8 cellular contexts compared by ENCODE assay signal in genomic region chr12:120101617-120102016, GRCh38. TPM values are rescaled to one million over a fixed set of nuclear protein-coding genes. Genes with fewer than 3 reads are reported as not detected.
A peak's percentile ranks its signal among the peaks of the same experiment; 100 is the strongest.
DNase-seq lines count a peak whose midpoint lies in the region; TF ChIP-seq lines count a peak whose summit lies in the region.

No MANE protein-coding gene starts in this region.

- H3K27me3 Mint-ChIP-seq in activated naive CD4-positive, alpha-beta T cell treated with anti-CD3 and anti-CD28 coated beads, Interleukin-2, amount 50 U/mL, for 24 hours: no peaks in the 10 kb centered on the region
- H3K27me3 Mint-ChIP-seq in activated T-helper 2 cell treated with anti-CD3 and anti-CD28 coated beads, Interferon-gamma antibody, Interleukin-2, Interleukin-4, amounts not matched to agents 10 μg/mL and 5 μg/mL and 100 μg/mL, durations not matched to agents 14 hours and 24 hours and 36 hours (ENCODE audit: low read depth): no peaks in the 10 kb centered on the region

- no peak overlapping the region for H2BK120ac ChIP-seq in mesenchymal stem cell (ENCODE audit: low read depth, low read length)

- no peak overlapping the region for H3K18ac ChIP-seq in mesenchymal stem cell (ENCODE audit: low read depth in 1 of 2, low read length in 2 of 2)

- peaks cover 66 to 83% of the 10 kb centered on the region in 2 experiments for H3K36me3 ChIP-seq in mesenchymal stem cell (ENCODE audit: control insufficient read depth in 1 of 2, insufficient read depth in 2 of 2, low read depth in 1 of 2, low read length in 2 of 2)
- peaks cover 0 to 89% (median 11%) of the 10 kb centered on the region in 3 donors for H3K36me3 ChIP-seq in tibial nerve

- H3K27ac Mint-ChIP-seq in activated naive CD4-positive, alpha-beta T cell treated with anti-CD3 and anti-CD28 coated beads, Interleukin-2, amount 50 U/mL, for 24 hours: peak overlapping the region; percentile 75
- peak overlapping the region; percentile 57 for H3K27ac Mint-ChIP-seq in activated T-helper 2 cell treated with anti-CD3 and anti-CD28 coated beads, Interferon-gamma antibody, Interleukin-2, Interleukin-4, amounts not matched to agents 10 μg/mL and 5 μg/mL and 100 μg/mL, durations not matched to agents 14 hours and 24 hours and 36 hours

- H3K4me1 Mint-ChIP-seq in activated naive CD4-positive, alpha-beta T cell treated with anti-CD3 and anti-CD28 coated beads, Interleukin-2, amount 50 U/mL, for 24 hours: peaks cover 21% of the 10 kb centered on the region
- H3K4me1 Mint-ChIP-seq in activated T-helper 2 cell treated with anti-CD3 and anti-CD28 coated beads, Interferon-gamma antibody, Interleukin-2, Interleukin-4, amounts not matched to agents 10 μg/mL and 5 μg/mL and 100 μg/mL, durations not matched to agents 14 hours and 24 hours and 36 hours (ENCODE audit: low read depth): peaks cover 4% of the 10 kb centered on the region

- intact Hi-C loops in activated T-helper 2 cell treated with anti-CD3 and anti-CD28 coated beads, Interferon-gamma antibody, Interleukin-2, Interleukin-4, amounts not matched to agents 10 μg/mL and 5 μg/mL and 100 μg/mL, durations not matched to agents 14 hours and 24 hours and 36 hours (cut with micrococcal nuclease): no loop called here

- H3K27me3 ChIP-seq in mesenchymal stem cell (ENCODE audit: control insufficient read depth in 1 of 2, insufficient read depth in 1 of 2, low read length in 2 of 2) (no peaks in the 10 kb centered on the region), tibial nerve (no peaks in the 10 kb centered on the region)

- H3K4me1 ChIP-seq in mesenchymal stem cell (ENCODE audit: control insufficient read depth, insufficient read depth, low read depth, low read length): peaks cover 17% of the 10 kb centered on the region
- H3K4me1 ChIP-seq in tibial nerve: peaks cover 0 to 48% (median 16%) of the 10 kb centered on the region in 4 donors

- peaks cover 45% of the 10 kb centered on the region for H3K79me1 ChIP-seq in mesenchymal stem cell (replicated peaks; ENCODE audit: low read length, poor library complexity, severe bottlenecking)

- TF ChIP-seq CTCF in tibial nerve (IDR thresholded peaks at IDR 0.05): no peak

- H2BK12ac ChIP-seq in mesenchymal stem cell (ENCODE audit: low read length in 2 of 2): no peak overlapping the region

- no peak overlapping the region for H2AK5ac ChIP-seq in mesenchymal stem cell (ENCODE audit: low read length, severe bottlenecking)

- peaks cover 4% of the 10 kb centered on the region for H3K36me3 Mint-ChIP-seq in activated naive CD4-positive, alpha-beta T cell treated with anti-CD3 and anti-CD28 coated beads, Interleukin-2, amount 50 U/mL, for 24 hours
- peaks cover 64% of the 10 kb centered on the region for H3K36me3 Mint-ChIP-seq in activated T-helper 2 cell treated with anti-CD3 and anti-CD28 coated beads, Interferon-gamma antibody, Interleukin-2, Interleukin-4, amounts not matched to agents 10 μg/mL and 5 μg/mL and 100 μg/mL, durations not matched to agents 14 hours and 24 hours and 36 hours (ENCODE audit: low read depth)

- H3K14ac ChIP-seq in mesenchymal stem cell (ENCODE audit: low read length in 2 of 2): no peak overlapping the region

- H4K91ac ChIP-seq in mesenchymal stem cell (ENCODE audit: low read length): no peak overlapping the region

- WGBS in mesenchymal stem cell: 95% methylated on average over 13 of the region's 13 CpGs
- 62 to 72% methylated on average over 4 to 13 of the region's 13 CpGs for WGBS in tibial nerve, 2 donors

- H3K23ac ChIP-seq in mesenchymal stem cell (ENCODE audit: low read length in 2 of 2): no peak overlapping the region

- no peak overlapping the region for H2BK5ac ChIP-seq in mesenchymal stem cell (ENCODE audit: low read depth, low read length, poor library complexity, severe bottlenecking)

- H2AFZ ChIP-seq in mesenchymal stem cell (ENCODE audit: low read depth, low read length): no peak overlapping the region

- no peaks in the 10 kb centered on the region for H3K9me3 Mint-ChIP-seq in activated naive CD4-positive, alpha-beta T cell treated with anti-CD3 and anti-CD28 coated beads, Interleukin-2, amount 50 U/mL, for 24 hours
- H3K9me3 Mint-ChIP-seq in activated T-helper 2 cell treated with anti-CD3 and anti-CD28 coated beads, Interferon-gamma antibody, Interleukin-2, Interleukin-4, amounts not matched to agents 10 μg/mL and 5 μg/mL and 100 μg/mL, durations not matched to agents 14 hours and 24 hours and 36 hours: no peaks in the 10 kb centered on the region

- no peak overlapping the region for H4K8ac ChIP-seq in mesenchymal stem cell (ENCODE audit: low read length)

- no peak overlapping the region for H2BK15ac ChIP-seq in mesenchymal stem cell (ENCODE audit: low read depth, poor library complexity, severe bottlenecking)

- H3K4me2 ChIP-seq in mesenchymal stem cell (ENCODE audit: low read length, poor library complexity, severe bottlenecking): no peak overlapping the region

- H3K9me3 ChIP-seq in mesenchymal stem cell (ENCODE audit: control insufficient read depth, low read length) (no peaks in the 10 kb centered on the region), tibial nerve (no peaks in the 10 kb centered on the region)

- H3K27ac ChIP-seq in mesenchymal stem cell (ENCODE audit: low read length, poor library complexity, severe bottlenecking) (no peak overlapping the region), tibial nerve (peak overlapping the region in 3 of 4 donors; percentile 40 to 46 (median 44))

- no peak for DNase-seq in activated naive CD4-positive, alpha-beta T cell treated with Interleukin-2 at 50 U/mL for 16 hours
- DNase-seq in activated T-helper 2 cell treated with anti-CD3 and anti-CD28 coated beads, Interferon-gamma antibody, Interleukin-2, Interleukin-4, amounts not matched to agents 10 μg/mL and 5 μg/mL and 100 μg/mL, durations not matched to agents 14 hours and 24 hours and 36 hours (ENCODE audit: low spot score): no peak
- no peak for DNase-seq in mesenchymal stem cell
- no peak for DNase-seq in tibial nerve (ENCODE audit: low spot score in 2 of 2)
- no peak for DNase-seq in amniotic stem cell (lab: John Stamatoyannopoulos, UW)
- DNase-seq in stimulated activated CD4-positive, alpha-beta T cell treated with anti-CD3 and anti-CD28 coated beads, Interleukin-4, amount 100 ng/mL, for 1 hour: no peak
- DNase-seq in hepatic stellate cell (ENCODE audit: low spot score): no peak

- TF ChIP-seq POLR2A in tibial nerve (IDR thresholded peaks at IDR 0.05): no peak

- no peak overlapping the region for H3K4ac ChIP-seq in mesenchymal stem cell (ENCODE audit: low read depth in 1 of 2, low read length in 2 of 2)

- H3K4me3 Mint-ChIP-seq in activated naive CD4-positive, alpha-beta T cell treated with anti-CD3 and anti-CD28 coated beads, Interleukin-2, amount 50 U/mL, for 24 hours: peak overlapping the region; percentile 30
- no peak overlapping the region for H3K4me3 Mint-ChIP-seq in activated T-helper 2 cell treated with anti-CD3 and anti-CD28 coated beads, Interferon-gamma antibody, Interleukin-2, Interleukin-4, amounts not matched to agents 10 μg/mL and 5 μg/mL and 100 μg/mL, durations not matched to agents 14 hours and 24 hours and 36 hours (ENCODE audit: low read depth)

- H3K9ac ChIP-seq in mesenchymal stem cell (ENCODE audit: low read length): peak overlapping the region; percentile 65

- no peak overlapping the region for H3K4me3 ChIP-seq in mesenchymal stem cell (ENCODE audit: insufficient read depth in 1 of 2, low read depth in 1 of 2, low read length in 2 of 2)
- H3K4me3 ChIP-seq in tibial nerve: no peak overlapping the region

- no peak for TF ChIP-seq EP300 in tibial nerve (IDR thresholded peaks at IDR 0.05)

RNA-seq across cellular contexts. Expression of gene RAB35, which starts 14.9 kb away (rescaled TPM):
- total RNA-seq in activated T-helper 2 cell treated with anti-CD3 and anti-CD28 coated beads, Interferon-gamma antibody, Interleukin-2, Interleukin-4, amounts not matched to agents 10 μg/mL and 5 μg/mL and 100 μg/mL, durations not matched to agents 14 hours and 24 hours and 36 hours: 86.5 and 87.0 TPM in 2 replicates
- polyA plus RNA-seq in mesenchymal stem cell (2013, experiment 1 of 2): 43.5 TPM
- polyA plus RNA-seq in mesenchymal stem cell (2013, experiment 2 of 2): 42.8 TPM
- 10 to 100 TPM; 22.8 to 30.8 (median 26.2) TPM for total RNA-seq in tibial nerve
